In genomic region chr7:20786421-20786778, GRCh38 we compare ENCODE assay signal across 8 cellular contexts. TPM values are rescaled to one million over a fixed set of nuclear protein-coding genes. Genes with fewer than 3 reads are reported as not detected.
DNase-seq lines count a peak whose midpoint lies in the region; ATAC-seq and TF ChIP-seq lines count a peak whose summit lies in the region.

No MANE protein-coding gene starts in this region.

- ATAC-seq in stimulated activated naive CD8-positive, alpha-beta T cell treated with anti-CD3 and anti-CD28 coated beads, Interleukin-15, Interleukin-2, amounts not matched to agents 100 U/mL and 50 U/mL, for 24 hours, result no peak
- no peak for ATAC-seq in activated naive CD8-positive, alpha-beta T cell treated with anti-CD3 and anti-CD28 coated beads, Interleukin-2, amount 50 U/mL, for 24 hours
- ATAC-seq in GM18868 (IDR thresholded peaks at IDR 0.05; ENCODE audit: unreplicated experiment), result no peak

- peaks cover 8% of the 10 kb centered on the region for H3K27me3 ChIP-seq in vagina

- no peak for TF ChIP-seq POLR2A in lower leg skin (IDR thresholded peaks at IDR 0.05)
- no peak for TF ChIP-seq POLR2A in vagina (IDR thresholded peaks at IDR 0.05)

- peaks cover 26% of the 10 kb centered on the region for H3K4me1 Mint-ChIP-seq in stimulated activated naive CD8-positive, alpha-beta T cell treated with anti-CD3 and anti-CD28 coated beads, Interleukin-15, Interleukin-2, amounts not matched to agents 100 ng/mL and 50 ng/mL, for 24 hours (ENCODE audit: low read depth)
- peaks cover 20% of the 10 kb centered on the region for H3K4me1 Mint-ChIP-seq in activated naive CD8-positive, alpha-beta T cell treated with anti-CD3 and anti-CD28 coated beads, Interleukin-2, amount 50 U/mL, for 24 hours

- WGBS in lower leg skin, 2 donors, result 2 to 4% methylated on average over 14 of the region's 14 CpGs

- H3K4me1 ChIP-seq in vagina, result peaks cover 30% of the 10 kb centered on the region

- H3K36me3 Mint-ChIP-seq in stimulated activated naive CD8-positive, alpha-beta T cell treated with anti-CD3 and anti-CD28 coated beads, Interleukin-15, Interleukin-2, amounts not matched to agents 100 ng/mL and 50 ng/mL, for 24 hours (ENCODE audit: low read depth), result peaks cover 10% of the 10 kb centered on the region
- peaks cover 11% of the 10 kb centered on the region for H3K36me3 Mint-ChIP-seq in activated naive CD8-positive, alpha-beta T cell treated with anti-CD3 and anti-CD28 coated beads, Interleukin-2, amount 50 U/mL, for 24 hours (ENCODE audit: low read depth)

- H3K27ac ChIP-seq in vagina, result no peak overlapping the region

- intact Hi-C loops in lower leg skin (cut with DNase I; ENCODE audit: low total_unique reads) (no loop called here), vagina (cut with DNase I) (no loop called here)

- no peak for DNase-seq in stimulated activated naive CD8-positive, alpha-beta T cell treated with anti-CD3 and anti-CD28 coated beads, Interleukin-15, Interleukin-2, amounts not matched to agents 100 U/mL and 50 U/mL, for 24 hours
- no peak for DNase-seq in activated naive CD8-positive, alpha-beta T cell treated with anti-CD3 and anti-CD28 coated beads, Interleukin-2, amount 50 U/mL, for 24 hours
- DNase-seq in lower leg skin (ENCODE audit: low spot score in 2 of 2) (no peak), vagina (ENCODE audit: extremely low spot score in 2 of 2) (no peak), NCI-H2171 treated with DMSO at 0.1 percent for 48 hours (lab: John Stamatoyannopoulos, UW) (no peak), DMS79 treated with DMSO at 0.1 percent for 48 hours (lab: John Stamatoyannopoulos, UW) (no peak)

- H3K4me3 ChIP-seq in lower leg skin (ENCODE audit: low read depth, poor library complexity, severe bottlenecking), result peak overlapping the region; percentile 13
- H3K4me3 ChIP-seq in vagina, result peak overlapping the region; percentile 31 to 33

- peaks cover 82% of the 10 kb centered on the region for H3K27me3 Mint-ChIP-seq in stimulated activated naive CD8-positive, alpha-beta T cell treated with anti-CD3 and anti-CD28 coated beads, Interleukin-15, Interleukin-2, amounts not matched to agents 100 ng/mL and 50 ng/mL, for 24 hours
- H3K27me3 Mint-ChIP-seq in activated naive CD8-positive, alpha-beta T cell treated with anti-CD3 and anti-CD28 coated beads, Interleukin-2, amount 50 U/mL, for 24 hours, result peaks cover 80% of the 10 kb centered on the region

- TF ChIP-seq CTCF in lower leg skin (IDR thresholded peaks at IDR 0.05) (no peak), vagina (IDR thresholded peaks at IDR 0.05) (no peak)

- H3K9me3 ChIP-seq in vagina, result no peaks in the 10 kb centered on the region

- peak overlapping the region; percentile 67 for H3K27ac Mint-ChIP-seq in stimulated activated naive CD8-positive, alpha-beta T cell treated with anti-CD3 and anti-CD28 coated beads, Interleukin-15, Interleukin-2, amounts not matched to agents 100 ng/mL and 50 ng/mL, for 24 hours
- peak overlapping the region; percentile 35 for H3K27ac Mint-ChIP-seq in activated naive CD8-positive, alpha-beta T cell treated with anti-CD3 and anti-CD28 coated beads, Interleukin-2, amount 50 U/mL, for 24 hours

- H3K36me3 ChIP-seq in vagina, result no peaks in the 10 kb centered on the region

- H3K4me3 Mint-ChIP-seq in stimulated activated naive CD8-positive, alpha-beta T cell treated with anti-CD3 and anti-CD28 coated beads, Interleukin-15, Interleukin-2, amounts not matched to agents 100 ng/mL and 50 ng/mL, for 24 hours, result peak overlapping the region; percentile 72
- H3K4me3 Mint-ChIP-seq in activated naive CD8-positive, alpha-beta T cell treated with anti-CD3 and anti-CD28 coated beads, Interleukin-2, amount 50 U/mL, for 24 hours, result peak overlapping the region; percentile 69

- H3K9me3 Mint-ChIP-seq in stimulated activated naive CD8-positive, alpha-beta T cell treated with anti-CD3 and anti-CD28 coated beads, Interleukin-15, Interleukin-2, amounts not matched to agents 100 ng/mL and 50 ng/mL, for 24 hours, result peaks cover 12% of the 10 kb centered on the region
- H3K9me3 Mint-ChIP-seq in activated naive CD8-positive, alpha-beta T cell treated with anti-CD3 and anti-CD28 coated beads, Interleukin-2, amount 50 U/mL, for 24 hours, result peaks cover 7% of the 10 kb centered on the region

RNA-seq across cellular contexts. Expression of gene SP8, which starts 0.3 kb away (rescaled TPM):
- 10 to 100 TPM in 1 of 4 donors, 1 to 10 TPM in 3; 3.9 to 27.2 (median 8.1) TPM for total RNA-seq in lower leg skin
- 2.9 TPM for total RNA-seq in vagina
